In the genomic region with DNA sequence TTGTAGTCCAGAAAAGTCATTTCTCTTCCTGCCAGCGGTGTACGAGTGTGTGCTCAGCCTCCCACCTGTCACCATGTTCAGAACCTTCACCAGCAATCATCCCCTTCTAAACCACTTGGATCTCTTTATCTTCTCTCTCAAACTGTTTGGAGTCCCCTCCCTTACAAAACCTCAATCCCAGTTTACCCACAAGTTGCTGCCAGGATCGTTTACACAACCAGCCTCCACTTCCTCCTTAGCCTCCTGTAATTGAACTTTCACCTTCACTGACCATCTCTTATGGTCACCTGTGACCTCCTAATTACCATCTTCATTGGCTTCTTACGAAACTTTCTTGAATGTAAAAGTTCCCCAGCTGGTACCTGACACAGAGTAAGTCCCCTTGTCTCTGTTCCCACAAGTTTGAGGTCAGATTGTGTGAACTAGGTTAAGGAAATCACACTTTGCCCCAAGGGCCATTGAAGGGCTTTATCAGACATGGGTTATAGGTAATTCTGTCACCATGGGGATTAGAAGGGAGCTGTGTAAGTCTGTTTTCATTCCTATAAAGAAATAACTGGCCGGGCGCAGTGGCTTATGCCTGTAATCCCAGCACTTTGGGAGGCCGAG, we compare ENCODE assay signal across 30 cellular contexts. TPM values are rescaled to one million over a fixed set of nuclear protein-coding genes. Genes with fewer than 3 reads are reported as not detected.
DNase-seq lines count a peak whose midpoint lies in the region; ATAC-seq lines count a peak whose summit lies in the region.
"Had no signal": no experiment of that assay in that cellular context is flagged by ENCODE, and none has a peak within 500 bp of the region (broad histone marks: within the 10 kb centered on the region; RNA-seq: fewer than 3 reads in every experiment).

No MANE protein-coding gene starts in this region.

- DNase-seq in activated naive CD8-positive, alpha-beta T cell treated with anti-CD3 and anti-CD28 coated beads for 36 hours, result no peak
- peak; percentile 54 for DNase-seq in OCI-M1 (lab: John Stamatoyannopoulos, UW)
- DNase-seq in effector memory CD8-positive, alpha-beta T cell, result no peak
- DNase-seq in stimulated activated CD4-positive, alpha-beta T cell treated with anti-CD3 and anti-CD28 coated beads, Interleukin-4, amount 100 ng/mL, for 1 hour, result no peak
- no peak for DNase-seq in NCI-H146 (lab: John Stamatoyannopoulos, UW)
- DNase-seq: activated B cell treated with CpG ODN at 0.5 μM for 24 hours; activated CD4-positive, alpha-beta T cell treated with anti-CD3 and anti-CD28 coated beads, Interleukin-2, amount 50 U/mL, for 1 hour; BE2C; EL; hypothalamus; KG1; left colon; mucosa of descending colon; NCI-H1436 treated with DMSO at 0.1 percent for 48 hours; NCI-H2107; NCI-H446; NCI-H748 treated with DMSO at 0.1 percent for 48 hours; pancreas; stimulated activated naive CD8-positive, alpha-beta T cell treated with anti-CD3 and anti-CD28 coated beads, Interleukin-15, Interleukin-2, amounts not matched to agents 100 U/mL and 50 U/mL, for 24 hours; T1000 had no signal

- no peak overlapping the region for H3K4me3 Mint-ChIP-seq in activated naive CD8-positive, alpha-beta T cell
- H3K4me3 Mint-ChIP-seq in activated naive CD8-positive, alpha-beta T cell treated with anti-CD3 and anti-CD28 coated beads for 36 hours, result no peak overlapping the region
- peak overlapping the region; percentile 9 to 30 for H3K4me3 Mint-ChIP-seq in effector memory CD8-positive, alpha-beta T cell
- H3K4me3 Mint-ChIP-seq: activated B cell treated with CpG ODN at 0.5 μM for 24 hours, neural crest cell had no signal

- peaks cover 10% of the 10 kb centered on the region for H3K4me1 Mint-ChIP-seq in activated naive CD8-positive, alpha-beta T cell (ENCODE audit: low read depth)
- H3K4me1 Mint-ChIP-seq in activated naive CD8-positive, alpha-beta T cell treated with anti-CD3 and anti-CD28 coated beads for 36 hours, result peaks cover 4% of the 10 kb centered on the region
- H3K4me1 Mint-ChIP-seq in effector memory CD8-positive, alpha-beta T cell (ENCODE audit: low read depth in 2 of 2), result peaks cover 10 to 18% of the 10 kb centered on the region in 2 donors
- H3K4me1 Mint-ChIP-seq: neural crest cell had no signal

- ATAC-seq in effector memory CD8-positive, alpha-beta T cell (replicated peaks), result peak; percentile 98
- no peak for ATAC-seq in HG02840 (IDR thresholded peaks at IDR 0.05; ENCODE audit: low FRiP score, unreplicated experiment)
- ATAC-seq: activated naive CD4-positive, alpha-beta T cell treated with anti-CD3 and anti-CD28 coated beads, Interleukin-2, amount 50 U/mL, for 72 hours; left colon; mucosa of descending colon; pancreas; stimulated activated naive CD8-positive, alpha-beta T cell treated with anti-CD3 and anti-CD28 coated beads, Interleukin-15, Interleukin-2, amounts not matched to agents 100 U/mL and 50 U/mL, for 24 hours had no signal

- H3K36me3 Mint-ChIP-seq in activated naive CD8-positive, alpha-beta T cell, result no peaks in the 10 kb centered on the region
- H3K36me3 Mint-ChIP-seq in activated naive CD8-positive, alpha-beta T cell treated with anti-CD3 and anti-CD28 coated beads for 36 hours, result no peaks in the 10 kb centered on the region
- H3K36me3 Mint-ChIP-seq in effector memory CD8-positive, alpha-beta T cell (ENCODE audit: insufficient read depth), result peaks cover 11% of the 10 kb centered on the region
- H3K36me3 Mint-ChIP-seq: activated naive CD4-positive, alpha-beta T cell treated with anti-CD3 and anti-CD28 coated beads, Interleukin-2, amount 50 U/mL, for 72 hours had no signal

- peak overlapping the region; percentile 54 for H3K27ac Mint-ChIP-seq in activated naive CD8-positive, alpha-beta T cell
- no peak overlapping the region for H3K27ac Mint-ChIP-seq in activated naive CD8-positive, alpha-beta T cell treated with anti-CD3 and anti-CD28 coated beads for 36 hours
- peak overlapping the region in 1 of 2 donors; percentile 22 for H3K27ac Mint-ChIP-seq in effector memory CD8-positive, alpha-beta T cell
- H3K27ac Mint-ChIP-seq: activated B cell treated with CpG ODN at 0.5 μM for 24 hours had no signal

- no peaks in the 10 kb centered on the region for H3K9me3 Mint-ChIP-seq in activated naive CD8-positive, alpha-beta T cell (ENCODE audit: low read depth)
- H3K9me3 Mint-ChIP-seq in activated naive CD8-positive, alpha-beta T cell treated with anti-CD3 and anti-CD28 coated beads for 36 hours, result no peaks in the 10 kb centered on the region
- H3K9me3 Mint-ChIP-seq in effector memory CD8-positive, alpha-beta T cell, result no peaks in the 10 kb centered on the region
- H3K9me3 Mint-ChIP-seq: activated B cell treated with CpG ODN at 0.5 μM for 24 hours; activated naive CD4-positive, alpha-beta T cell treated with anti-CD3 and anti-CD28 coated beads, Interleukin-2, amount 50 U/mL, for 72 hours; neural crest cell had no signal

- H3K27me3 Mint-ChIP-seq in activated naive CD8-positive, alpha-beta T cell, result no peaks in the 10 kb centered on the region
- no peaks in the 10 kb centered on the region for H3K27me3 Mint-ChIP-seq in activated naive CD8-positive, alpha-beta T cell treated with anti-CD3 and anti-CD28 coated beads for 36 hours
- no peaks in the 10 kb centered on the region for H3K27me3 Mint-ChIP-seq in effector memory CD8-positive, alpha-beta T cell
- H3K27me3 Mint-ChIP-seq: activated B cell treated with CpG ODN at 0.5 μM for 24 hours had no signal

RNA-seq across cellular contexts. Expression of a gene that starts 20.0 kb away (rescaled TPM):
- 10 to 100 TPM; 53.4 to 53.8 TPM for total RNA-seq in activated naive CD8-positive, alpha-beta T cell treated with anti-CD3 and anti-CD28 coated beads for 36 hours

RNA-seq across cellular contexts. Expression of a gene that starts 32.0 kb away (rescaled TPM):
- under 1 TPM; 0.31 to 0.44 TPM for total RNA-seq in activated naive CD8-positive, alpha-beta T cell treated with anti-CD3 and anti-CD28 coated beads for 36 hours
- total RNA-seq: A673, ascending aorta, HT1080, lung microvascular endothelial cell, neural crest cell, renal cortical epithelial cell, urinary bladder had no signal

Comparison
In these comparisons a context has a peak if more than half of its experiments do, and no peak if none do; other contexts are left out.
1. H3K4me3 Mint-ChIP-seq: peak in effector memory CD8-positive, alpha-beta T cell (2 of 2); none in activated naive CD8-positive, alpha-beta T cell (single experiment) and activated naive CD8-positive, alpha-beta T cell treated with anti-CD3 and anti-CD28 coated beads for 36 hours (single experiment).